ENCODE assay signal across 14 cellular contexts in genomic region chr12:32662665-32663064, GRCh38. TPM values are rescaled to one million over a fixed set of nuclear protein-coding genes. Genes with fewer than 3 reads are reported as not detected.
DNase-seq lines count a peak whose midpoint lies in the region; ATAC-seq and TF ChIP-seq lines count a peak whose summit lies in the region.
"Had no signal": no experiment of that assay in that cellular context is flagged by ENCODE, and none has a peak within 500 bp of the region (broad histone marks: within the 10 kb centered on the region; RNA-seq: fewer than 3 reads in every experiment).

No MANE protein-coding gene starts in this region.

- no peak overlapping the region for H3K4me2 ChIP-seq in DND-41 (ENCODE audit: insufficient read depth, low read length)
- H3K4me2 ChIP-seq in PC-9: no peak overlapping the region

- H3K27me3 ChIP-seq in DND-41 (ENCODE audit: insufficient read depth, low read length, poor library complexity) (no peaks in the 10 kb centered on the region), PC-9 (ENCODE audit: insufficient read depth, low read depth) (no peaks in the 10 kb centered on the region), skeletal muscle tissue (ENCODE audit: control insufficient read depth in 3 of 3, insufficient read depth in 3 of 3, low read length in 3 of 3) (no peaks in the 10 kb centered on the region)

- H3K79me2 ChIP-seq in DND-41 (ENCODE audit: insufficient read depth, low read length): no peaks in the 10 kb centered on the region
- H3K79me2 ChIP-seq in PC-9 (ENCODE audit: low read depth): no peaks in the 10 kb centered on the region

- H2AFZ ChIP-seq in DND-41 (ENCODE audit: low read depth, low read length): peak overlapping the region; percentile 58
- H2AFZ ChIP-seq in PC-9: 0 out of 2 replicates have a peak overlapping the region, but pooled peaks have one; percentile 16

- BruUV-seq in PC-9 (replicated peaks; lab: Mats Ljungman, UMichigan): no TSS peak

- H3K9me3 ChIP-seq in DND-41 (ENCODE audit: insufficient read depth, low read length, severe bottlenecking) (no peaks in the 10 kb centered on the region), PC-9 (ENCODE audit: insufficient read depth, low read depth) (no peaks in the 10 kb centered on the region), skeletal muscle tissue (ENCODE audit: control insufficient read depth in 3 of 3, low read length in 3 of 3) (no peaks in the 10 kb centered on the region)

- POLR2A ChIA-PET in PC-9 (lab: Charles Lee; ENCODE audit: unreplicated experiment): interaction anchor here (0.6 kb wide), 1 partner anchor 263 kb away, joined by 7 read pairs; the partner anchor contains the start of gene FGD4

- CTCF ChIA-PET in PC-9 (lab: Charles Lee): interaction anchor here (0.6 kb wide), 1 partner anchor 889 kb away, joined by 3 read pairs; no protein-coding TSS in a partner anchor

- H3K4me1 ChIP-seq in DND-41 (ENCODE audit: insufficient read depth, low read length) (peaks cover 13% of the 10 kb centered on the region; the same call in 1 of the 2 replicates), PC-9 (replicated peaks; ENCODE audit: insufficient read depth) (no peaks in the 10 kb centered on the region), skeletal muscle tissue (ENCODE audit: control insufficient read depth in 3 of 3, insufficient read depth in 3 of 3, low read length in 3 of 3) (peaks cover 18 to 26% (median 23%) of the 10 kb centered on the region in 3 donors)

- DNase-seq in DND-41 (no peak), PC-9 (no peak), islet precursor cell (peak; percentile 44), GM13976 (ENCODE audit: low spot score) (no peak), GF-D8 (lab: John Stamatoyannopoulos, UW) (no peak), left cardiac atrium (no peak)
- DNase-seq: C1 segment of cervical spinal cord; Calu3; CD4-positive, alpha-beta T cell; DMS 273 treated with DMSO at 0.1 percent for 48 hours; HCEC 1CT; HFFc6 had no signal

- H3K9me2 ChIP-seq in PC-9 (ENCODE audit: insufficient read depth): no peaks in the 10 kb centered on the region

- no peak for TF ChIP-seq CTCF in DND-41 (IDR thresholded peaks at IDR 0.05; ENCODE audit: borderline replicate concordance, extremely low read depth, low read length, poor library complexity, severe bottlenecking)
- no peak for TF ChIP-seq CTCF in PC-9 (conservative IDR thresholded peaks at IDR 0.05)
- TF ChIP-seq CTCF in GM13976 (IDR thresholded peaks at IDR 0.05; ENCODE audit: borderline replicate concordance, control extremely low read depth, extremely low read depth, insufficient read depth, missing control alignments): no peak

- H3K4me3 ChIP-seq in DND-41 (ENCODE audit: low read depth in 1 of 2, low read length in 2 of 2): no peak overlapping the region
- H3K4me3 ChIP-seq in PC-9: no peak overlapping the region
- no peak overlapping the region for H3K4me3 ChIP-seq in skeletal muscle tissue (ENCODE audit: low read length in 3 of 3)

- no peaks in the 10 kb centered on the region for H3F3A ChIP-seq in PC-9 (ENCODE audit: insufficient read depth, low read depth)

- H4K20me1 ChIP-seq in DND-41 (ENCODE audit: insufficient read depth, low read length) (no peaks in the 10 kb centered on the region), PC-9 (ENCODE audit: insufficient read depth) (no peaks in the 10 kb centered on the region)

- H3K9ac ChIP-seq in DND-41 (ENCODE audit: low read depth, low read length): no peak overlapping the region
- no peak overlapping the region for H3K9ac ChIP-seq in skeletal muscle tissue (ENCODE audit: low read depth in 1 of 3, low read length in 3 of 3)

- H3K36me3 ChIP-seq in DND-41 (ENCODE audit: insufficient read depth, low read length) (no peaks in the 10 kb centered on the region), PC-9 (ENCODE audit: low read depth) (no peaks in the 10 kb centered on the region), skeletal muscle tissue (ENCODE audit: control insufficient read depth in 3 of 3, insufficient read depth in 3 of 3, low read length in 3 of 3) (no peaks in the 10 kb centered on the region)

- in situ Hi-C loops in GM13976 (cut with MboI; ENCODE audit: low sequenced_read_pairs, unreplicated experiment): loop anchor here (10.0 to 25.0 kb wide), 2 partner anchors 298 to 1000 kb away; partner anchors contain the start of gene ETFBKMT

- no peak for ATAC-seq in DND-41 (ENCODE audit: insufficient read depth, low read depth)
- no peak for ATAC-seq in left cardiac atrium
- ATAC-seq: HepG2 had no signal

- H3K27ac ChIP-seq in DND-41 (ENCODE audit: low read length): no peak overlapping the region
- H3K27ac ChIP-seq in PC-9: no peak overlapping the region
- peak overlapping the region; percentile 87 for H3K27ac ChIP-seq in skeletal muscle tissue (ENCODE audit: low read depth, low read length)

- intact Hi-C loops in PC-9 (cut with micrococcal nuclease; ENCODE audit: unreplicated experiment): no loop called here
- intact Hi-C loops in left cardiac atrium (cut with DNase I): no loop called here

RNA-seq across cellular contexts. Expression of gene DNM1L, which starts 16.4 kb away (rescaled TPM):
- total RNA-seq in PC-9 (2021) (95.8 and 112 TPM in 2 replicates), skeletal muscle tissue (60.0 TPM), left cardiac atrium (10 to 100 TPM; 55.6 to 69.1 TPM)
